18 cellular contexts compared by ENCODE assay signal in genomic region chr18:30446605-30447004, GRCh38.
DNase-seq lines count a peak whose midpoint lies in the region; ATAC-seq and TF ChIP-seq lines count a peak whose summit lies in the region.
"Had no signal": no experiment of that assay in that cellular context is flagged by ENCODE, and none has a peak within 500 bp of the region (broad histone marks: within the 10 kb centered on the region; RNA-seq: fewer than 3 reads in every experiment).

No MANE protein-coding gene starts in this region.

- H4K20me1 ChIP-seq in GM23338 (replicated peaks; ENCODE audit: insufficient read depth): no peaks in the 10 kb centered on the region

- in situ Hi-C loops in GM13977 (cut with MboI; ENCODE audit: low pct_unique_long_range_greater_than_20kb, low sequenced_read_pairs, unreplicated experiment): no loop called here

- H3K36me3 ChIP-seq in GM23338 (ENCODE audit: insufficient read depth): no peaks in the 10 kb centered on the region

- H3K4me2 ChIP-seq in GM23338: no peak overlapping the region

- POLR2A ChIA-PET in WTC11 (lab: Charles Lee): no interaction called here

- H3K9me2 ChIP-seq in GM23338 (ENCODE audit: insufficient read depth): no peaks in the 10 kb centered on the region

- H3K4me1 ChIP-seq in GM23338 (ENCODE audit: insufficient read depth): peaks cover 7% of the 10 kb centered on the region; the same call in 1 of the 2 replicates

- no peaks in the 10 kb centered on the region for H3K79me2 ChIP-seq in GM23338 (replicated peaks; ENCODE audit: insufficient read depth)

- H3K36me3 Mint-ChIP-seq in GM23338 (ENCODE audit: low read depth) (no peaks in the 10 kb centered on the region), WTC11 (no peaks in the 10 kb centered on the region), nephron progenitor cell (ENCODE audit: low read depth) (no peaks in the 10 kb centered on the region)
- no peaks in the 10 kb centered on the region for H3K36me3 Mint-ChIP-seq in activated T-cell treated with anti-CD3 and anti-CD28 coated beads, Interleukin-2, amount 50 U/mL, for 4 hours (ENCODE audit: insufficient read depth)
- H3K36me3 Mint-ChIP-seq: CD4-positive, alpha-beta memory T cell had no signal

- peak; percentile 2 for DNase-seq in GM23338 (ENCODE audit: low spot score)
- peak; percentile 18 for DNase-seq in WTC11 (ENCODE audit: low spot score)
- DNase-seq in left kidney (ENCODE audit: low read depth, low spot score): peak; percentile 2
- peak; percentile 13 for DNase-seq in nephron progenitor cell
- no peak for DNase-seq in GM13977 (ENCODE audit: low spot score)
- no peak for DNase-seq in activated gamma-delta T cell treated with Interleukin-2 at 50 U/mL for 16 hours
- DNase-seq in activated T-cell treated with anti-CD3 and anti-CD28 coated beads, Interleukin-2, amount 50 U/mL, for 4 hours: no peak
- DNase-seq: C1 segment of cervical spinal cord; Calu3; CD4-positive, alpha-beta memory T cell; COR-L47; DMS53; DND-41; GDM1; GM23248; HCEC 1CT had no signal

- no peaks in the 10 kb centered on the region for H3K27me3 Mint-ChIP-seq in GM23338 (ENCODE audit: insufficient read depth, low read depth, poor library complexity)
- H3K27me3 Mint-ChIP-seq in WTC11 (ENCODE audit: low read depth): no peaks in the 10 kb centered on the region
- H3K27me3 Mint-ChIP-seq in nephron progenitor cell (ENCODE audit: low read depth, poor library complexity): no peaks in the 10 kb centered on the region
- no peaks in the 10 kb centered on the region for H3K27me3 Mint-ChIP-seq in activated T-cell treated with anti-CD3 and anti-CD28 coated beads, Interleukin-2, amount 50 U/mL, for 4 hours (ENCODE audit: low read depth)
- H3K27me3 Mint-ChIP-seq: CD4-positive, alpha-beta memory T cell had no signal

- no peak overlapping the region for H3K27ac ChIP-seq in GM23338 (ENCODE audit: low read depth)
- H3K27ac ChIP-seq: GM23248 had no signal

- H3K4me3 Mint-ChIP-seq in GM23338 (no peak overlapping the region), WTC11 (no peak overlapping the region), nephron progenitor cell (no peak overlapping the region)
- no peak overlapping the region for H3K4me3 Mint-ChIP-seq in activated T-cell treated with anti-CD3 and anti-CD28 coated beads, Interleukin-2, amount 50 U/mL, for 4 hours
- H3K4me3 Mint-ChIP-seq: CD4-positive, alpha-beta memory T cell had no signal

- no peaks in the 10 kb centered on the region for H3K27me3 ChIP-seq in GM23338 (ENCODE audit: insufficient read depth)

- no peak overlapping the region for H3K4me3 ChIP-seq in GM23338
- H3K4me3 ChIP-seq: GM12878, GM23248 had no signal

- no peak overlapping the region for H2AFZ ChIP-seq in GM23338
- H2AFZ ChIP-seq: GM23248 had no signal

- no peaks in the 10 kb centered on the region for H3F3A ChIP-seq in GM23338 (replicated peaks; ENCODE audit: low read depth)

- CTCF ChIA-PET in WTC11 (lab: Charles Lee): no interaction called here

- H3K4me1 Mint-ChIP-seq in GM23338 (peaks cover 11% of the 10 kb centered on the region; the same call in 2 of the 3 replicates), WTC11 (peaks cover 16% of the 10 kb centered on the region), nephron progenitor cell (peaks cover 7% of the 10 kb centered on the region)
- no peaks in the 10 kb centered on the region for H3K4me1 Mint-ChIP-seq in activated T-cell treated with anti-CD3 and anti-CD28 coated beads, Interleukin-2, amount 50 U/mL, for 4 hours (ENCODE audit: low read depth)
- H3K4me1 Mint-ChIP-seq: CD4-positive, alpha-beta memory T cell had no signal

- ATAC-seq in GM23338: no peak
- peak; percentile 72 for ATAC-seq in WTC11
- ATAC-seq in GM19397 (IDR thresholded peaks at IDR 0.05; ENCODE audit: unreplicated experiment): no peak
- no peak for ATAC-seq in activated T-cell treated with anti-CD3 and anti-CD28 coated beads, Interleukin-2, amount 50 U/mL, for 4 hours
- ATAC-seq: GM12878 had no signal

- H3K9me3 Mint-ChIP-seq in GM23338 (no peaks in the 10 kb centered on the region), WTC11 (no peaks in the 10 kb centered on the region), nephron progenitor cell (no peaks in the 10 kb centered on the region)
- H3K9me3 Mint-ChIP-seq in activated T-cell treated with anti-CD3 and anti-CD28 coated beads, Interleukin-2, amount 50 U/mL, for 4 hours: peaks cover 14% of the 10 kb centered on the region

- H3K27ac Mint-ChIP-seq in GM23338: no peak overlapping the region
- H3K27ac Mint-ChIP-seq in WTC11: no peak overlapping the region
- no peak overlapping the region for H3K27ac Mint-ChIP-seq in nephron progenitor cell
- H3K27ac Mint-ChIP-seq: CD4-positive, alpha-beta memory T cell had no signal

- no peak for TF ChIP-seq CTCF in GM23338 (conservative IDR thresholded peaks at IDR 0.05; ENCODE audit: low read depth in 2 of 2)
- TF ChIP-seq CTCF in WTC11 (IDR thresholded peaks at IDR 0.05): no peak
- TF ChIP-seq CTCF in nephron progenitor cell (IDR thresholded peaks at IDR 0.05): no peak
- TF ChIP-seq CTCF in GM13977 (IDR thresholded peaks at IDR 0.05; ENCODE audit: extremely low read depth, insufficient read depth, missing control alignments): no peak

TF ChIP-seq in GM23338, 12 proteins besides CTCF, POLR2A, EP300 and RAD21 (continues in another document):
- TF ChIP-seq ETS1 (IDR thresholded peaks at IDR 0.05) (no peak), CREB1 (CRISPR knock-in tag; IDR thresholded peaks at IDR 0.05; ENCODE audit: low read depth) (no peak), ZNF114 (CRISPR knock-in tag; IDR thresholded peaks at IDR 0.05) (no peak), EZH2phosphoT487 (IDR thresholded peaks at IDR 0.05; ENCODE audit: unreplicated experiment) (no peak), STAT1 (IDR thresholded peaks at IDR 0.05; ENCODE audit: unreplicated experiment) (no peak), POLR2AphosphoS5 (IDR thresholded peaks at IDR 0.05; ENCODE audit: low read depth) (no peak)

TF ChIP-seq in WTC11, 78 proteins besides CTCF, POLR2A, EP300 and RAD21:
- TF ChIP-seq STAT6 (CRISPR knock-in tag; conservative IDR thresholded peaks at IDR 0.05; ENCODE audit: low read depth) (no peak), GRHL2 (CRISPR knock-in tag; IDR thresholded peaks at IDR 0.05; ENCODE audit: insufficient replicate concordance, severe bottlenecking) (no peak), HMGA2 (CRISPR knock-in tag; IDR thresholded peaks at IDR 0.05) (no peak), KAT7 (CRISPR knock-in tag; IDR thresholded peaks at IDR 0.05; ENCODE audit: borderline replicate concordance) (no peak), MYBL2 (CRISPR knock-in tag; IDR thresholded peaks at IDR 0.05) (no peak), ZNF317 (CRISPR knock-in tag; IDR thresholded peaks at IDR 0.05; ENCODE audit: borderline replicate concordance, low read depth) (no peak), NFE2L1 (CRISPR knock-in tag; IDR thresholded peaks at IDR 0.05) (no peak), ATF3 (CRISPR knock-in tag; conservative IDR thresholded peaks at IDR 0.05) (no peak)

Comparison
In these comparisons a context has a peak if more than half of its experiments do, and no peak if none do; other contexts are left out.
1. DNase-seq: peak in GM23338 (single experiment), WTC11 (single experiment), left kidney (single experiment) and nephron progenitor cell (single experiment); none in GM13977 (single experiment), activated gamma-delta T cell treated with Interleukin-2 at 50 U/mL for 16 hours (single experiment) and activated T-cell treated with anti-CD3 and anti-CD28 coated beads, Interleukin-2, amount 50 U/mL, for 4 hours (single experiment).